In genomic region chr15:73865379-73865778, GRCh38 we compare ENCODE assay signal across 1 cellular context.
TF ChIP-seq lines count a peak whose summit lies in the region.

No MANE protein-coding gene starts in this region.

TF ChIP-seq in H1, 55 proteins besides CTCF, POLR2A, EP300 and RAD21:
- TF ChIP-seq BCL11A (IDR thresholded peaks at IDR 0.05; ENCODE audit: low read depth in 2 of 2, low read length in 2 of 2) (no peak), CHD1 (IDR thresholded peaks at IDR 0.05; ENCODE audit: low read depth, low read length) (no peak), JUN (IDR thresholded peaks at IDR 0.05; ENCODE audit: low read depth, low read length) (no peak), NRF1 (IDR thresholded peaks at IDR 0.05; ENCODE audit: low read depth, low read length) (no peak), TEAD4 (IDR thresholded peaks at IDR 0.05; ENCODE audit: low read depth, low read length) (no peak), RXRA (IDR thresholded peaks at IDR 0.05; ENCODE audit: insufficient read depth, low read depth, low read length) (no peak), CHD2 (IDR thresholded peaks at IDR 0.05; ENCODE audit: low read length) (no peak), POU5F1 (IDR thresholded peaks at IDR 0.05; ENCODE audit: low read depth, low read length) (no peak)
TF ChIP-seq in H1: peak in this region for 0.
